Comparison of ENCODE assay signal across 23 cellular contexts in the genomic region with DNA sequence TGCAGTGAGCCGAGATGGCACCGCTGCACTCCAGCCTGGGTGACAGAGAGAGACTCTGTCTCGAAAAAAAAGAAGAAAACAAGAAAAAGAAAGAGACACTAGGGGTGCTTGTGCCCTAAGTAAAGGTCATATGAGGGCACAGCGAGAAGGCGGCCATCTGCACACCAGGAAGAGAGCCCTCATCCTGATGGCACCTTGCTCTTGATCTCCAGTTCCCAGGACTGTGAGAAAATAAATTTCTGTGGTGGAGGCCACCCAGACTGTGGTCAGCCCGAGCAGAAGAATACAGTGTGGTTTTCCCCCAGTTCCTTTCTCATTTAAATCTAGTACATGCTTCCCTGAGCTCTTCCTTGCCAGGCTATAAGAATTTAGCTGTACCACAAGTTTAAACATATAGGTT.
A peak's percentile ranks its signal among the peaks of the same experiment; 100 is the strongest.
DNase-seq lines count a peak whose midpoint lies in the region; ATAC-seq, FAIRE-seq and TF ChIP-seq lines count a peak whose summit lies in the region.
"Had no signal": no experiment of that assay in that cellular context is flagged by ENCODE, and none has a peak within 500 bp of the region (broad histone marks: within the 10 kb centered on the region; RNA-seq: fewer than 3 reads in every experiment).

No MANE protein-coding gene starts in this region.

- 77 to 88% methylated on average over 6 of the region's 6 CpGs for WGBS in sigmoid colon, 2 donors

- no peak for FAIRE-seq in GM12891 (lab: Jason Lieb, UNC)
- FAIRE-seq: H1 had no signal

- peaks cover 0 to 3% (median 0%) of the 10 kb centered on the region in 6 donors for H3K9me3 Mint-ChIP-seq in immature natural killer cell
- H3K9me3 Mint-ChIP-seq in activated T-cell treated with anti-CD3 and anti-CD28 coated beads, Interleukin-2, amount 50 U/mL, for 4 hours, result no peaks in the 10 kb centered on the region
- H3K9me3 Mint-ChIP-seq: nephron had no signal

- H3K36me3 Mint-ChIP-seq in immature natural killer cell, result no peaks in the 10 kb centered on the region
- H3K36me3 Mint-ChIP-seq in activated T-cell treated with anti-CD3 and anti-CD28 coated beads, Interleukin-2, amount 50 U/mL, for 4 hours (ENCODE audit: insufficient read depth), result no peaks in the 10 kb centered on the region

- peaks cover 4 to 17% (median 7%) of the 10 kb centered on the region in 3 donors for H3K27me3 Mint-ChIP-seq in immature natural killer cell (ENCODE audit: low read depth in 3 of 3)
- peaks cover 5% of the 10 kb centered on the region for H3K27me3 Mint-ChIP-seq in activated T-cell treated with anti-CD3 and anti-CD28 coated beads, Interleukin-2, amount 50 U/mL, for 4 hours (ENCODE audit: low read depth)

- peak overlapping the region; percentile 49 for H3K4me2 ChIP-seq in BLaER1

- H3K4me1 ChIP-seq in BLaER1 (peaks cover 13% of the 10 kb centered on the region), sigmoid colon (peaks cover 0 to 16% (median 9%) of the 10 kb centered on the region in 4 donors), tibial artery (peaks cover 0 to 22% (median 3%) of the 10 kb centered on the region in 4 donors)
- H3K4me1 ChIP-seq: prostate gland had no signal

- no peak overlapping the region for H3K9ac ChIP-seq in BLaER1

- H3K27ac ChIP-seq in BLaER1 (no peak overlapping the region), sigmoid colon (no peak overlapping the region), tibial artery (no peak overlapping the region)
- H3K27ac ChIP-seq: dorsolateral prefrontal cortex, epithelial cell of prostate, prostate gland, SK-N-MC, suprapubic skin had no signal

- H3K9me3 ChIP-seq in BLaER1 (no peaks in the 10 kb centered on the region), sigmoid colon (no peaks in the 10 kb centered on the region), tibial artery (no peaks in the 10 kb centered on the region)
- H3K9me3 ChIP-seq: prostate gland, suprapubic skin had no signal

- H3K36me3 ChIP-seq in BLaER1 (no peaks in the 10 kb centered on the region), sigmoid colon (no peaks in the 10 kb centered on the region), tibial artery (no peaks in the 10 kb centered on the region)
- H3K36me3 ChIP-seq: prostate gland, suprapubic skin had no signal

- H3K27me3 ChIP-seq in BLaER1, result no peaks in the 10 kb centered on the region
- no peaks in the 10 kb centered on the region for H3K27me3 ChIP-seq in sigmoid colon
- no peaks in the 10 kb centered on the region for H3K27me3 ChIP-seq in tibial artery
- H3K27me3 ChIP-seq: dorsolateral prefrontal cortex, suprapubic skin had no signal

- intact Hi-C loops in sigmoid colon (cut with DNase I), result no loop called here
- intact Hi-C loops in tibial artery (cut with DNase I; ENCODE audit: low total_unique reads), result no loop called here

- peak overlapping the region; percentile 2 to 64 (median 39) for H3K4me3 Mint-ChIP-seq in immature natural killer cell
- no peak overlapping the region for H3K4me3 Mint-ChIP-seq in activated T-cell treated with anti-CD3 and anti-CD28 coated beads, Interleukin-2, amount 50 U/mL, for 4 hours
- H3K4me3 Mint-ChIP-seq: nephron had no signal

- no peaks in the 10 kb centered on the region for H4K20me1 ChIP-seq in BLaER1

- H3K4me1 Mint-ChIP-seq in immature natural killer cell, result peaks cover 28% of the 10 kb centered on the region in 2 donors
- H3K4me1 Mint-ChIP-seq in activated T-cell treated with anti-CD3 and anti-CD28 coated beads, Interleukin-2, amount 50 U/mL, for 4 hours (ENCODE audit: low read depth), result peaks cover 37% of the 10 kb centered on the region

- H3K4me3 ChIP-seq in BLaER1 (no peak overlapping the region), sigmoid colon (no peak overlapping the region), tibial artery (no peak overlapping the region)
- H3K4me3 ChIP-seq: dorsolateral prefrontal cortex, prostate gland, SK-N-MC, suprapubic skin had no signal

- TF ChIP-seq CTCF in sigmoid colon (IDR thresholded peaks at IDR 0.05), result no peak
- no peak for TF ChIP-seq CTCF in tibial artery (IDR thresholded peaks at IDR 0.05)

- ATAC-seq in activated T-cell treated with anti-CD3 and anti-CD28 coated beads, Interleukin-2, amount 50 U/mL, for 4 hours, result no peak

- TF ChIP-seq EP300 in sigmoid colon (IDR thresholded peaks at IDR 0.05), result no peak

- TF ChIP-seq POLR2A in GM12891 (IDR thresholded peaks at IDR 0.05; ENCODE audit: low read depth, low read length) (no peak), sigmoid colon (IDR thresholded peaks at IDR 0.05) (no peak)

- H3K27ac Mint-ChIP-seq in immature natural killer cell, result peak overlapping the region; percentile 58 to 80 (median 61)
- H3K27ac Mint-ChIP-seq: nephron had no signal

- DNase-seq in GM12891 (ENCODE audit: insufficient read length, low spot score) (no peak), RPMI8226 (peak; percentile 54), immature natural killer cell (peak; percentile 34 to 51 (median 43)), sigmoid colon (no peak), tibial artery (no peak), NCI-H82 (lab: John Stamatoyannopoulos, UW) (no peak)
- no peak for DNase-seq in activated T-cell treated with anti-CD3 and anti-CD28 coated beads, Interleukin-2, amount 50 U/mL, for 4 hours
- DNase-seq: activated CD4-positive, CD25-positive, alpha-beta regulatory T cell; activated effector memory CD4-positive, alpha-beta T cell treated with Interleukin-2 at 50 U/mL for 16 hours; caudate nucleus; DMS79 treated with DMSO at 0.1 percent for 48 hours; dorsolateral prefrontal cortex; foreskin fibroblast; NCI-H1436 treated with DMSO at 0.1 percent for 48 hours; NCI-H526; T-helper 9 cell had no signal

TF ChIP-seq in GM12891, 5 proteins besides CTCF, POLR2A, EP300 and RAD21:
- TF ChIP-seq PAX5 (IDR thresholded peaks at IDR 0.05; ENCODE audit: insufficient read depth, low read length, severe bottlenecking) (no peak), SPI1 (IDR thresholded peaks at IDR 0.05; ENCODE audit: low read depth, low read length) (0 out of 2 replicates have a peak, but pooled peaks have one; percentile 18)
TF ChIP-seq in GM12891: peak in this region for 1.

Comparison
In these comparisons a context has a peak if more than half of its experiments do, and no peak if none do; other contexts are left out.
1. DNase-seq: peak in RPMI8226 (single experiment) and immature natural killer cell (3 of 3); none in GM12891 (single experiment), sigmoid colon (single experiment), tibial artery (0 of 2), NCI-H82 (single experiment) and activated T-cell treated with anti-CD3 and anti-CD28 coated beads, Interleukin-2, amount 50 U/mL, for 4 hours (single experiment).